ENCODE assay signal across 20 cellular contexts in the genomic region with DNA sequence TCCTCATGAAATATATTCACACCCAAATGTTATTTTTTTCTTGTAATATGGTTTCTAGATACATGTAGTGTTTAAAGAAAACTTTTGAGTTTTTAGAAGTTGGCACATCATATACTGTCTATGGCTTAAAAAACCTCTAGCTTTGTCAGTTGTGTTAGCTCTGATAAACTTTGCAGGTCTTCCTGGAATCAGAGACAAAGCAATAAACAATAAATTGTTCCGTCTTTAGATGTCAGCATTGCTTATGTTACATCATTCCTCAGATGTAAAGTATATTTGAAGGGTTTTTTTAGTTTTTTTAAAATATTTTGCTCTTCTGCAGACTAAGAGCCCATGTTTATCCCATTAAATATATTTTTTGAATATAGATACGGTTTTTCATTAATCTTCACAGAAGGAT.
"Had no signal": no experiment of that assay in that cellular context is flagged by ENCODE, and none has a peak within 500 bp of the region (broad histone marks: within the 10 kb centered on the region; RNA-seq: fewer than 3 reads in every experiment).

No MANE protein-coding gene starts in this region.

- H3K9ac ChIP-seq: KMS-11 had no signal

- H3K36me3 ChIP-seq: SJCRH30 had no signal

- H3K9me3 ChIP-seq: SJCRH30 had no signal

- ATAC-seq: Panc1, PC-3 had no signal

- H3K4me2 ChIP-seq: KMS-11 had no signal

- H3K4me3 ChIP-seq: SJCRH30 had no signal

- H3K27ac ChIP-seq: KMS-11, RWPE1, SJCRH30 had no signal

- H3K4me1 ChIP-seq: SJCRH30 had no signal

- H3K27me3 ChIP-seq: SJCRH30 had no signal

- DNase-seq: Kasumi-1, MM.1S, NCI-H1092 treated with DMSO at 0.1 percent for 48 hours, NCI-H1436, NCI-H187, NCI-H2029, NCI-H2081 treated with DMSO at 0.1 percent for 48 hours, NCI-H2171, NCI-H226, NCI-H446, NCI-H510A, NCI-H524 treated with DMSO at 0.1 percent for 48 hours, NCI-H69, NCI-H774, PC-3, SHP77 treated with DMSO at 0.1 percent for 48 hours, SJCRH30 had no signal
